ENCODE assay signal across 11 cellular contexts in the genomic region with DNA sequence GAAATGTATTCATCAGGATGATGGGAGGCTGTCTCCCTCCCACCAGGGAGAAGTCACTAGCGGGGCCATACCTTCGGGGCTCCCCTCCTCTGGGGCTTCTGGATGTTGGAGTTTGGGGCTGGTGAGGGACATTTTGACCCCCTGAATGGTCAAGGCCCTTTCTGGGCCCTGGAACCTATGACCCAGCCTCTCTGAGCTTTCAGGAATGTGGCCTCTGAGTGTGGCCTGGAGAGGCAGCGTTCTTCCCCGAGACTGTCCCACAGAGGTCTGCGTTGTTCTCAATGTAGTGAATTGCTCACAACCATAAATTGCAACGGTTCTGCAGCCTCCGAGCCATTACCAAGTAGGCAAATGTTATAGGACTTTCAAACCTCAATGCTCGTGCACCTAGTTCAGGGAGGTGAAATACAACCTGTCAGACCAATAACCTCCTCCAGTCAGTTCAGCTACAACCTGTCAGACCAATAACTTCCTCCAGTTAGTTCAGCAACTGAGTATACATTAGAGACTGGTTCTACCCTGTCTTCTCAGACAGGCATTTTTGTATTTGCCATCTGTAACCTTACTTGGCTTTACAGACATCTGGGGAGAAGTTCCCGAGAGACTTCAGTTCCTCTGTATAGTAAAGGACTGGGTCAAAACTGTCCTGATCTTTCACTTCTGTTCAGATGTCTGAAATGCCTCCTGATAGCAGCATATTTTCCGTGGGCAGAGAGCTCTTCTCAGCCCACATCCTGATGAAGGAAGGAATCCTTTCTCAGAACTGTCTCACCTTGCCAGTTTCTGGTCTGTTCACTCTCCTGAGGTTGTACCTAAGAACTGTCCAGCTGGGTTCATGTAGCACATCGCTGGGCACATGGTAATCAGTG. TPM values are rescaled to one million over a fixed set of nuclear protein-coding genes. Genes with fewer than 3 reads are reported as not detected.
A peak's percentile ranks its signal among the peaks of the same experiment; 100 is the strongest.
DNase-seq lines count a peak whose midpoint lies in the region; ATAC-seq and TF ChIP-seq lines count a peak whose summit lies in the region.
"Had no signal": no experiment of that assay in that cellular context is flagged by ENCODE, and none has a peak within 500 bp of the region (broad histone marks: within the 10 kb centered on the region; RNA-seq: fewer than 3 reads in every experiment).

No MANE protein-coding gene starts in this region.

- H3K4me1 ChIP-seq in hepatocyte (ENCODE audit: insufficient read depth) (peaks cover 52% of the 10 kb centered on the region), stomach (peaks cover 20 to 68% (median 42%) of the 10 kb centered on the region in 4 donors)

- no peak for TF ChIP-seq CTCF in activated CD8-positive, alpha-beta T cell treated with anti-CD3 and anti-CD28 coated beads for 36 hours (IDR thresholded peaks at IDR 0.05)
- TF ChIP-seq CTCF in hepatocyte (IDR thresholded peaks at IDR 0.05; ENCODE audit: poor library complexity): no peak
- TF ChIP-seq CTCF in stomach (IDR thresholded peaks at IDR 0.05): no peak
- no peak for TF ChIP-seq CTCF in GM13976 (IDR thresholded peaks at IDR 0.05; ENCODE audit: borderline replicate concordance, control extremely low read depth, extremely low read depth, insufficient read depth, missing control alignments)

- intact Hi-C loops in activated CD8-positive, alpha-beta T cell treated with anti-CD3 and anti-CD28 coated beads for 36 hours (cut with micrococcal nuclease): no loop called here
- intact Hi-C loops in stomach (cut with DNase I; ENCODE audit: low total_unique reads): no loop called here

- H3K9me3 ChIP-seq in hepatocyte (ENCODE audit: low read depth): no peaks in the 10 kb centered on the region
- no peaks in the 10 kb centered on the region for H3K9me3 ChIP-seq in stomach

- ATAC-seq in HG02885 (IDR thresholded peaks at IDR 0.05; ENCODE audit: poor library complexity, unreplicated experiment) (peak; percentile 39), HG03095 (IDR thresholded peaks at IDR 0.05; ENCODE audit: unreplicated experiment) (no peak)
- peak; percentile 60 for ATAC-seq in activated CD8-positive, alpha-beta T cell treated with anti-CD3 and anti-CD28 coated beads for 36 hours

- WGBS in hepatocyte (ENCODE audit: low lambda C conversion rate, missing lambda C conversion rate): 70% methylated on average over 11 of the region's 11 CpGs
- WGBS in stomach, 5 donors: 71 to 92% (median 76%) methylated on average over 11 of the region's 11 CpGs

- no peak overlapping the region for H2AFZ ChIP-seq in hepatocyte

- H3K36me3 ChIP-seq in hepatocyte (replicated peaks; ENCODE audit: insufficient read depth, low read depth) (no peaks in the 10 kb centered on the region), stomach (peaks cover 0 to 5% (median 2%) of the 10 kb centered on the region in 4 donors)

- no peak for TF ChIP-seq POLR2A in stomach (IDR thresholded peaks at IDR 0.05)

- CTCF ChIA-PET in activated CD8-positive, alpha-beta T cell treated with anti-CD3 and anti-CD28 coated beads for 36 hours (lab: Charles Lee): interaction anchor here (1.5 kb wide), 1 partner anchor 92 kb away, joined by 6 read pairs; no protein-coding TSS in a partner anchor

- H3K9me3 Mint-ChIP-seq in activated CD8-positive, alpha-beta T cell treated with anti-CD3 and anti-CD28 coated beads for 36 hours: peaks cover 2% of the 10 kb centered on the region
- H3K9me3 Mint-ChIP-seq: dendritic cell treated with granulocyte-macrophage colony-stimulating factor and Interleukin-4, amounts not matched to agents 40 ng/mL and 50 ng/mL, for 4 days; nephron progenitor cell had no signal

- no peak for TF ChIP-seq EP300 in stomach (IDR thresholded peaks at IDR 0.05)

- H3K27me3 ChIP-seq in hepatocyte (no peaks in the 10 kb centered on the region), stomach (no peaks in the 10 kb centered on the region)

- H4K20me1 ChIP-seq in hepatocyte (ENCODE audit: insufficient read depth, poor library complexity, severe bottlenecking): no peaks in the 10 kb centered on the region

- peaks cover 28% of the 10 kb centered on the region for H3K36me3 Mint-ChIP-seq in activated CD8-positive, alpha-beta T cell treated with anti-CD3 and anti-CD28 coated beads for 36 hours (ENCODE audit: low read depth)

- DNase-seq in activated CD8-positive, alpha-beta T cell treated with anti-CD3 and anti-CD28 coated beads for 36 hours: no peak
- DNase-seq in hepatocyte (ENCODE audit: low spot score) (no peak), stomach (peak; percentile 17), GM13976 (ENCODE audit: low spot score) (no peak), GDM1 (lab: John Stamatoyannopoulos, UW) (no peak)
- DNase-seq: nephron progenitor cell; stimulated activated CD4-positive, alpha-beta T cell treated with anti-CD3 and anti-CD28 coated beads, Interleukin-4, amount 100 ng/mL, for 24 hours had no signal

- in situ Hi-C loops in GM13976 (cut with MboI; ENCODE audit: low sequenced_read_pairs, unreplicated experiment): no loop called here

- H3K27me3 Mint-ChIP-seq in activated CD8-positive, alpha-beta T cell treated with anti-CD3 and anti-CD28 coated beads for 36 hours: no peaks in the 10 kb centered on the region
- H3K27me3 Mint-ChIP-seq: dendritic cell treated with granulocyte-macrophage colony-stimulating factor and Interleukin-4, amounts not matched to agents 40 ng/mL and 50 ng/mL, for 4 days had no signal

- H3K9me2 ChIP-seq in hepatocyte (replicated peaks; ENCODE audit: insufficient read depth): no peaks in the 10 kb centered on the region

- H3K27ac Mint-ChIP-seq in activated CD8-positive, alpha-beta T cell treated with anti-CD3 and anti-CD28 coated beads for 36 hours: peak overlapping the region; percentile 36
- H3K27ac Mint-ChIP-seq: dendritic cell treated with granulocyte-macrophage colony-stimulating factor and Interleukin-4, amounts not matched to agents 40 ng/mL and 50 ng/mL, for 4 days; nephron progenitor cell had no signal

- POLR2A ChIA-PET in activated CD8-positive, alpha-beta T cell treated with anti-CD3 and anti-CD28 coated beads for 36 hours (lab: Charles Lee): interaction anchor here (0.8 to 2.1 kb wide), 3 partner anchors 10 to 73 kb away, joined by 3 to 5 read pairs (median 3); no protein-coding TSS in a partner anchor

- H3K4me2 ChIP-seq in hepatocyte: peak overlapping the region; percentile 42

- peaks cover 18% of the 10 kb centered on the region for H3K79me2 ChIP-seq in hepatocyte

- no peak overlapping the region for H3K4me3 Mint-ChIP-seq in activated CD8-positive, alpha-beta T cell treated with anti-CD3 and anti-CD28 coated beads for 36 hours
- H3K4me3 Mint-ChIP-seq: dendritic cell treated with granulocyte-macrophage colony-stimulating factor and Interleukin-4, amounts not matched to agents 40 ng/mL and 50 ng/mL, for 4 days; nephron progenitor cell had no signal

- no peak overlapping the region for H3K4me3 ChIP-seq in hepatocyte
- H3K4me3 ChIP-seq in stomach: no peak overlapping the region
- H3K4me3 ChIP-seq: SK-N-MC had no signal

- H3K4me1 Mint-ChIP-seq in activated CD8-positive, alpha-beta T cell treated with anti-CD3 and anti-CD28 coated beads for 36 hours (ENCODE audit: low read depth): peaks cover 66% of the 10 kb centered on the region

- H3K27ac ChIP-seq in hepatocyte (peak overlapping the region; percentile 87), stomach (peak overlapping the region in 4 of 5 donors; percentile 11 to 66 (median 58))
- H3K27ac ChIP-seq: SK-N-MC had no signal

RNA-seq across cellular contexts. Expression of gene MICAL2, which starts 34.1 kb away (rescaled TPM):
- total RNA-seq in activated CD8-positive, alpha-beta T cell treated with anti-CD3 and anti-CD28 coated beads for 36 hours: 100 to 1,000 TPM in 1 of 2 experiments, 10 to 100 TPM in 1; 99.8 to 105 TPM
- total RNA-seq in hepatocyte (55.6 and 56.0 TPM in 2 replicates), stomach (100 to 1,000 TPM in 2 of 5 donors, 10 to 100 TPM in 3; 82.6 to 165 (median 86.1) TPM)
- polyA plus RNA-seq in hepatocyte (36.8 and 55.8 TPM in 2 replicates), stomach (10 to 100 TPM; 11.2 to 31.4 (median 13.3) TPM)
